In genomic region chr2:218008060-218009040, GRCh38 we compare ENCODE assay signal across 16 cellular contexts. TPM values are rescaled to one million over a fixed set of nuclear protein-coding genes. Genes with fewer than 3 reads are reported as not detected.
DNase-seq lines count a peak whose midpoint lies in the region; ATAC-seq and TF ChIP-seq lines count a peak whose summit lies in the region.
"Had no signal": no experiment of that assay in that cellular context is flagged by ENCODE, and none has a peak within 500 bp of the region (broad histone marks: within the 10 kb centered on the region; RNA-seq: fewer than 3 reads in every experiment).

No MANE protein-coding gene starts in this region.

- H3K4me2 ChIP-seq in skeletal muscle satellite cell (ENCODE audit: low read length) = peak overlapping the region; percentile 97

- H3K27ac Mint-ChIP-seq in effector memory CD8-positive, alpha-beta T cell = no peak overlapping the region
- H3K27ac Mint-ChIP-seq: H9; naive B cell; stimulated activated memory B cell treated with anti-CD40 and anti-IgM and Interleukin-4, amounts not matched to agents 10 μg/mL and 1 μg/mL and 100 μg/mL, for 72 hours had no signal

- peaks cover 72 to 93% of the 10 kb centered on the region in 2 donors for H3K27me3 Mint-ChIP-seq in effector memory CD8-positive, alpha-beta T cell

- TF ChIP-seq CTCF in fibroblast of mammary gland (conservative IDR thresholded peaks at IDR 0.05; ENCODE audit: control insufficient read depth, insufficient read depth, low read depth, low read length) = no peak

- peaks cover 63% of the 10 kb centered on the region for H3K4me1 ChIP-seq in skeletal muscle satellite cell (ENCODE audit: control insufficient read depth, insufficient read depth, low read length)

- DNase-seq in EH (ENCODE audit: low read depth) (peak; percentile 74), NCI-H82 (lab: John Stamatoyannopoulos, UW) (peak; percentile 20), fibroblast of mammary gland (ENCODE audit: low read depth) (peak; percentile 73), GF-D8 (lab: John Stamatoyannopoulos, UW) (no peak)
- DNase-seq in effector memory CD8-positive, alpha-beta T cell = no peak
- DNase-seq: activated naive CD4-positive, alpha-beta T cell; central memory CD4-positive, alpha-beta T cell; H9; heart right ventricle; left cardiac atrium; naive B cell; stimulated activated CD4-positive, alpha-beta T cell treated with anti-CD3 and anti-CD28 coated beads, Interleukin-4, amount 100 ng/mL, for 24 hours had no signal

- H3K4me3 Mint-ChIP-seq in effector memory CD8-positive, alpha-beta T cell = no peak overlapping the region
- H3K4me3 Mint-ChIP-seq: stimulated activated memory B cell treated with anti-CD40 and anti-IgM and Interleukin-4, amounts not matched to agents 10 μg/mL and 1 μg/mL and 100 μg/mL, for 72 hours had no signal

- peaks cover 4 to 7% of the 10 kb centered on the region in 2 donors for H3K4me1 Mint-ChIP-seq in effector memory CD8-positive, alpha-beta T cell (ENCODE audit: low read depth in 2 of 2)

- no peak overlapping the region for H3K9ac ChIP-seq in skeletal muscle satellite cell (ENCODE audit: low read depth, low read length)

- no peaks in the 10 kb centered on the region for H3K36me3 ChIP-seq in skeletal muscle satellite cell (ENCODE audit: insufficient read depth, low read length)
- H3K36me3 ChIP-seq: heart right ventricle, SJSA1 had no signal

- H3K27me3 ChIP-seq in skeletal muscle satellite cell (ENCODE audit: control insufficient read depth, insufficient read depth, low read length) = no peaks in the 10 kb centered on the region

- no peak overlapping the region for H3K4me3 ChIP-seq in fibroblast of mammary gland (ENCODE audit: control insufficient read depth, low read depth, low read length)
- H3K4me3 ChIP-seq in skeletal muscle satellite cell (ENCODE audit: low read length) = no peak overlapping the region
- H3K4me3 ChIP-seq: SJSA1 had no signal

- no peaks in the 10 kb centered on the region for H3K9me3 Mint-ChIP-seq in effector memory CD8-positive, alpha-beta T cell
- H3K9me3 Mint-ChIP-seq: H9; naive B cell; stimulated activated memory B cell treated with anti-CD40 and anti-IgM and Interleukin-4, amounts not matched to agents 10 μg/mL and 1 μg/mL and 100 μg/mL, for 72 hours had no signal

- no peaks in the 10 kb centered on the region for H3K36me3 Mint-ChIP-seq in effector memory CD8-positive, alpha-beta T cell (ENCODE audit: insufficient read depth)
- H3K36me3 Mint-ChIP-seq: naive B cell; stimulated activated memory B cell treated with anti-CD40 and anti-IgM and Interleukin-4, amounts not matched to agents 10 μg/mL and 1 μg/mL and 100 μg/mL, for 72 hours had no signal

- no peaks in the 10 kb centered on the region for H3K9me3 ChIP-seq in skeletal muscle satellite cell (replicated peaks; ENCODE audit: low read length)
- H3K9me3 ChIP-seq: heart right ventricle, SJSA1 had no signal

- no peak for ATAC-seq in HG03108 (IDR thresholded peaks at IDR 0.05; ENCODE audit: unreplicated experiment)
- ATAC-seq in effector memory CD8-positive, alpha-beta T cell (replicated peaks) = no peak
- ATAC-seq: heart right ventricle; left cardiac atrium; stimulated activated memory B cell treated with anti-CD40 and anti-IgM and Interleukin-4, amounts not matched to agents 10 μg/mL and 1 μg/mL and 100 μg/mL, for 72 hours had no signal

RNA-seq across cellular contexts. Expression of gene TNS1, which starts 5.6 kb away (rescaled TPM):
- total RNA-seq in skeletal muscle satellite cell (2012; rRNA removed) = 44.9 and 97.0 TPM in 2 replicates

Comparison
In these comparisons a context has a peak if more than half of its experiments do, and no peak if none do; other contexts are left out.
1. DNase-seq: peak in EH (single experiment), NCI-H82 (single experiment) and fibroblast of mammary gland (single experiment); none in GF-D8 (single experiment) and effector memory CD8-positive, alpha-beta T cell (0 of 3).